Comparison of ENCODE assay signal across 7 cellular contexts in genomic region chr22:37805878-37806277, GRCh38. TPM values are rescaled to one million over a fixed set of nuclear protein-coding genes. Genes with fewer than 3 reads are reported as not detected.
DNase-seq lines count a peak whose midpoint lies in the region; ATAC-seq, FAIRE-seq and TF ChIP-seq lines count a peak whose summit lies in the region.
"Had no signal": no experiment of that assay in that cellular context is flagged by ENCODE, and none has a peak within 500 bp of the region (broad histone marks: within the 10 kb centered on the region; RNA-seq: fewer than 3 reads in every experiment).

No MANE protein-coding gene starts in this region.

- WGBS in IMR-90 (ENCODE audit: extremely low coverage in 2 of 2, insufficient read length in 1 of 2), 2 experiments, result 37% methylated on average over 2 of the region's 6 CpGs; no CpG with 5 or more reads in 1 of the 2 experiments
- 18 to 20% methylated on average over 6 of the region's 6 CpGs for WGBS in pancreas, 2 donors

- no peak for FAIRE-seq in pancreas (lab: Jason Lieb, UNC)

- peaks cover 12% of the 10 kb centered on the region for H3K4me1 ChIP-seq in IMR-90 (ENCODE audit: control insufficient read depth, insufficient read depth, low read length)
- peaks cover 0 to 11% (median 3%) of the 10 kb centered on the region in 3 donors for H3K4me1 ChIP-seq in pancreas

- TF ChIP-seq RAD21 in IMR-90 (IDR thresholded peaks at IDR 0.05; ENCODE audit: low read length), result no peak

- DNase-seq in IMR-90 (no peak), pancreas (no peak), GM03348 (ENCODE audit: low spot score) (no peak), NCI-H1436 treated with DMSO at 0.1 percent for 48 hours (lab: John Stamatoyannopoulos, UW) (no peak)
- DNase-seq in activated CD4-positive, alpha-beta T cell treated with anti-CD3 and anti-CD28 coated beads, Interleukin-2, amount 50 U/mL, for 4 hours, result no peak

- H3K23ac ChIP-seq in IMR-90 (ENCODE audit: low read depth, low read length), result peak overlapping the region; percentile 93

- CTCF ChIA-PET in IMR-90 (lab: Yijun Ruan, JAX), result no interaction called here

- H4K20me1 ChIP-seq in IMR-90 (ENCODE audit: insufficient read depth, low read length), result peaks cover 8% of the 10 kb centered on the region; the same call in 1 of the 2 replicates

- H2AK5ac ChIP-seq in IMR-90 (ENCODE audit: low read depth, low read length), result peak overlapping the region; percentile 76

- ATAC-seq in IMR-90 (ENCODE audit: low read depth) (no peak), pancreas (no peak)

- H3K79me1 ChIP-seq in IMR-90 (ENCODE audit: low read depth in 1 of 2, low read length in 2 of 2), result peaks cover 11 to 44% of the 10 kb centered on the region in 2 experiments; a peak in 3 of 4 replicates

- peak overlapping the region; percentile 87 for H3K4me3 Mint-ChIP-seq in dendritic cell treated with granulocyte-macrophage colony-stimulating factor and Interleukin-4, amounts not matched to agents 40 ng/mL and 50 ng/mL, for 4 days

- no peak for TF ChIP-seq POLR2A in IMR-90 (IDR thresholded peaks at IDR 0.05; ENCODE audit: low read depth, low read length)

- no peak overlapping the region for H3K18ac ChIP-seq in IMR-90 (ENCODE audit: low read depth, low read length)

- H2BK20ac ChIP-seq in IMR-90 (ENCODE audit: low read depth, low read length), result no peak overlapping the region

- TF ChIP-seq CTCF in IMR-90 (conservative IDR thresholded peaks at IDR 0.05; ENCODE audit: low read depth, low read length) (no peak), pancreas (IDR thresholded peaks at IDR 0.05) (no peak)

- peak overlapping the region; percentile 57 for H3K14ac ChIP-seq in IMR-90 (replicated peaks; ENCODE audit: low read depth, low read length)

- no peak overlapping the region for H2BK15ac ChIP-seq in IMR-90 (ENCODE audit: low read depth, low read length)

- 0 out of 2 replicates have a peak overlapping the region, but pooled peaks have one; percentile 71 for H3K9ac ChIP-seq in IMR-90 (ENCODE audit: low read depth, low read length)

- H4K5ac ChIP-seq in IMR-90 (ENCODE audit: low read depth, low read length), result peak overlapping the region; percentile 22; the same call in 1 of the 2 replicates

- dilution Hi-C loops in IMR-90 (cut with HindIII; ENCODE audit: low sequenced_read_pairs, unreplicated experiment), result no loop called here

- peak overlapping the region; percentile 91 for H3K4me2 ChIP-seq in IMR-90 (ENCODE audit: low read depth, low read length)

- POLR2A ChIA-PET in IMR-90 (lab: Charles Lee; ENCODE audit: unreplicated experiment), result no interaction called here

- in situ Hi-C loops in IMR-90 (cut with MboI; ENCODE audit: low sequenced_read_pairs), result no loop called here

- peak overlapping the region; percentile 86 for H2AK9ac ChIP-seq in IMR-90 (replicated peaks; ENCODE audit: low read depth, low read length, poor library complexity)

- H3K9me3 Mint-ChIP-seq in dendritic cell treated with granulocyte-macrophage colony-stimulating factor and Interleukin-4, amounts not matched to agents 40 ng/mL and 50 ng/mL, for 4 days, result no peaks in the 10 kb centered on the region

- intact Hi-C loops in IMR-90 (cut with micrococcal nuclease) (loop anchor here (5.0 kb wide), 1 partner anchor 36 kb away; the partner anchor contains the start of gene ANKRD54), pancreas (cut with DNase I) (no loop called here)
- intact Hi-C loops in dendritic cell treated with granulocyte-macrophage colony-stimulating factor and Interleukin-4, amounts not matched to agents 40 ng/mL and 50 ng/mL, for 4 days (cut with micrococcal nuclease), result no loop called here

- no peaks in the 10 kb centered on the region for H3K27me3 ChIP-seq in IMR-90 (ENCODE audit: control insufficient read depth, insufficient read depth, low read length)
- no peaks in the 10 kb centered on the region for H3K27me3 ChIP-seq in pancreas

- peak overlapping the region; percentile 88 for H2AFZ ChIP-seq in IMR-90 (replicated peaks; ENCODE audit: low read length, poor library complexity)

- peaks cover 54% of the 10 kb centered on the region for H3K4me1 Mint-ChIP-seq in dendritic cell treated with granulocyte-macrophage colony-stimulating factor and Interleukin-4, amounts not matched to agents 40 ng/mL and 50 ng/mL, for 4 days (ENCODE audit: low read depth)

- H3K4me3 ChIP-seq in IMR-90 (ENCODE audit: insufficient read depth, low read depth, low read length) (peak overlapping the region; percentile 52), pancreas (peak overlapping the region; percentile 40 to 73 (median 50))

- H3K9me1 ChIP-seq in IMR-90 (ENCODE audit: insufficient read depth, low read length), result peaks cover 5% of the 10 kb centered on the region; the same call in 1 of the 2 replicates

- no TSS peak for BruUV-seq in IMR-90 (replicated peaks; lab: Mats Ljungman, UMichigan)

- no peaks in the 10 kb centered on the region for H3K9me3 ChIP-seq in IMR-90 (ENCODE audit: control insufficient read depth, insufficient read depth, low read length)
- H3K9me3 ChIP-seq in pancreas, result no peaks in the 10 kb centered on the region

- no peak overlapping the region for H2BK5ac ChIP-seq in IMR-90 (ENCODE audit: low read depth, low read length, poor library complexity, severe bottlenecking)

- peak overlapping the region; percentile 86 for H3K27ac Mint-ChIP-seq in dendritic cell treated with granulocyte-macrophage colony-stimulating factor and Interleukin-4, amounts not matched to agents 40 ng/mL and 50 ng/mL, for 4 days

- no peaks in the 10 kb centered on the region for H3K36me3 Mint-ChIP-seq in dendritic cell treated with granulocyte-macrophage colony-stimulating factor and Interleukin-4, amounts not matched to agents 40 ng/mL and 50 ng/mL, for 4 days (ENCODE audit: low read depth)

- H3K27me3 Mint-ChIP-seq in dendritic cell treated with granulocyte-macrophage colony-stimulating factor and Interleukin-4, amounts not matched to agents 40 ng/mL and 50 ng/mL, for 4 days, result peaks cover 72% of the 10 kb centered on the region

- no peak overlapping the region for H3K56ac ChIP-seq in IMR-90 (ENCODE audit: extremely low read depth, insufficient read depth, low read length)

- H4K91ac ChIP-seq in IMR-90 (ENCODE audit: insufficient read depth, low read depth, low read length), result peak overlapping the region; percentile 79

- H4K8ac ChIP-seq in IMR-90 (ENCODE audit: low read depth in 2 of 2, low read length in 2 of 2), result peak overlapping the region; percentile 77 to 94; a peak in 2 of 4 replicates

- H3K36me3 ChIP-seq in IMR-90 (ENCODE audit: control insufficient read depth, insufficient read depth, low read length), result no peaks in the 10 kb centered on the region
- no peaks in the 10 kb centered on the region for H3K36me3 ChIP-seq in pancreas

- peak overlapping the region; percentile 20; the same call in 1 of the 2 replicates for H2BK120ac ChIP-seq in IMR-90 (ENCODE audit: low read depth, low read length)

- no peak overlapping the region; the same call in 1 of the 2 replicates for H3K27ac ChIP-seq in IMR-90 (ENCODE audit: insufficient read depth, low read length)
- peak overlapping the region in 3 of 4 donors; percentile 51 to 91 (median 91) for H3K27ac ChIP-seq in pancreas

- peak overlapping the region; percentile 81 for H3K4ac ChIP-seq in IMR-90 (ENCODE audit: low read depth, low read length)

TF ChIP-seq in IMR-90, 13 proteins besides CTCF, POLR2A, EP300 and RAD21 (continues in another document):
- TF ChIP-seq RFX5 (IDR thresholded peaks at IDR 0.05; ENCODE audit: low read depth, low read length) (no peak), RCOR1 (IDR thresholded peaks at IDR 0.05; ENCODE audit: insufficient replicate concordance, low read length) (no peak), ELK1 (IDR thresholded peaks at IDR 0.05; ENCODE audit: borderline replicate concordance, low read depth, low read length) (no peak), MAZ (IDR thresholded peaks at IDR 0.05; ENCODE audit: borderline replicate concordance, low read depth, low read length) (no peak), USF2 (IDR thresholded peaks at IDR 0.05; ENCODE audit: low read depth, low read length) (no peak), MXI1 (IDR thresholded peaks at IDR 0.05; ENCODE audit: borderline replicate concordance, low read depth, low read length) (no peak)

RNA-seq across cellular contexts. Expression of gene GCAT, which starts 1.9 kb away (rescaled TPM):
- 25.6 and 32.3 TPM in 2 replicates for total RNA-seq in IMR-90 (2012; rRNA removed)
- polyA plus RNA-seq in IMR-90 (2012; rRNA removed), result 20.6 and 26.2 TPM in 2 replicates
- 18.9 and 29.8 TPM in 2 replicates for polyA plus RNA-seq in IMR-90 (2012; cell fraction: cytosol; rRNA removed)
- polyA plus RNA-seq in IMR-90 (2012; cell fraction: nucleus; rRNA removed; ENCODE audit: low replicate concordance), result 15.8 and 38.2 TPM in 2 replicates
- total RNA-seq in pancreas, result 10 to 100 TPM; 27.1 to 54.8 (median 37.8) TPM
- polyA plus RNA-seq in pancreas, result 10 to 100 TPM; 30.9 to 62.7 TPM

RNA-seq across cellular contexts. Expression of gene GALR3, which starts 17.3 kb away (rescaled TPM):
- not detected in 2 replicates for total RNA-seq in IMR-90 (2012; rRNA removed)
- not detected in 2 replicates for polyA plus RNA-seq in IMR-90 (2012; rRNA removed)
- polyA plus RNA-seq in IMR-90 (2012; cell fraction: cytosol; rRNA removed), result not detected in 2 replicates
- polyA plus RNA-seq in IMR-90 (2012; cell fraction: nucleus; rRNA removed; ENCODE audit: low replicate concordance), result 0.15 TPM in 1 of 2 replicates, not detected in the other
- total RNA-seq in pancreas, result under 1 TPM in 4 of 6 donors, not detected in 2; 0.19 to 0.75 (median 0.42) TPM
- polyA plus RNA-seq in pancreas, result under 1 TPM in 1 of 2 donors, not detected in 1; 0.65 TPM
- total RNA-seq: sciatic nerve had no signal

RNA-seq across cellular contexts. Expression of gene ANKRD54, which starts 38.3 kb away (rescaled TPM):
- total RNA-seq in IMR-90 (2012; rRNA removed) (18.5 and 20.3 TPM in 2 replicates), pancreas (10 to 100 TPM; 11.4 to 18.1 (median 15.2) TPM)
- polyA plus RNA-seq in IMR-90 (2012; rRNA removed) (31.3 and 31.5 TPM in 2 replicates), pancreas (10 to 100 TPM; 22.6 to 24.0 TPM)
- polyA plus RNA-seq in IMR-90 (2012; cell fraction: cytosol; rRNA removed), result 27.1 and 36.8 TPM in 2 replicates
- 46.2 and 142 TPM in 2 replicates for polyA plus RNA-seq in IMR-90 (2012; cell fraction: nucleus; rRNA removed; ENCODE audit: low replicate concordance)

RNA-seq across cellular contexts. Expression of gene EIF3L, which starts 43.3 kb away (rescaled TPM):
- total RNA-seq in IMR-90 (2012; rRNA removed), result 464 and 593 TPM in 2 replicates
- 354 and 391 TPM in 2 replicates for polyA plus RNA-seq in IMR-90 (2012; rRNA removed)
- 183 and 246 TPM in 2 replicates for polyA plus RNA-seq in IMR-90 (2012; cell fraction: cytosol; rRNA removed)
- 89.0 and 188 TPM in 2 replicates for polyA plus RNA-seq in IMR-90 (2012; cell fraction: nucleus; rRNA removed; ENCODE audit: low replicate concordance)
- total RNA-seq in pancreas, result 100 to 1,000 TPM; 267 to 412 (median 348) TPM
- 100 to 1,000 TPM; 162 to 242 TPM for polyA plus RNA-seq in pancreas
